In the genomic region with DNA sequence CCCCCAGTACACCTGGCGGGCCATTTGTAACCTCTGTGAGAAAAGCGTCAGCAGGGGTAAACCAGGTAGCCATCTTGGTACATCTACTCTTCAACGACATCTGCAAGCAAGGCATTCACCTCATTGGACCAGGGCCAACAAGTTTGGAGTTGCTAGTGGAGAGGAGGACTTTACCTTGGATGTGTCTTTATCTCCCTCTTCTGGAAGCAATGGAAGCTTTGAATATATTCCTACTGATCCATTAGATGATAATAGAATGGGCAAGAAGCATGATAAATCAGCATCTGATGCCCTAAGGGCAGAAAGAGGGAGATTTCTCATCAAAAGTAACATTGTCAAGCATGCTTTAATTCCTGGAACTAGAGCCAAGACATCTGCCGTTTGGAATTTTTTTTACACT, we compare ENCODE assay signal across 2 cellular contexts.
TF ChIP-seq lines count a peak whose summit lies in the region.

No MANE protein-coding gene starts in this region.

TF ChIP-seq in SK-N-SH, 30 proteins besides CTCF, POLR2A, EP300 and RAD21:
- no peak for TF ChIP-seq TCF12 (IDR thresholded peaks at IDR 0.05)
- no peak for TF ChIP-seq GATA2 (CRISPR knock-in tag; IDR thresholded peaks at IDR 0.05)
- no peak for TF ChIP-seq RXRA (IDR thresholded peaks at IDR 0.05; ENCODE audit: borderline replicate concordance, low read depth)

TF ChIP-seq in SK-N-SH treated with all-trans-retinoic acid at 6 μM for 48 hours, 23 proteins besides CTCF, POLR2A, EP300 and RAD21:
- TF ChIP-seq BACH2 (CRISPR knock-in tag; IDR thresholded peaks at IDR 0.05; ENCODE audit: borderline replicate concordance) = no peak
- no peak for TF ChIP-seq TSHZ2 (CRISPR knock-in tag; IDR thresholded peaks at IDR 0.05)
- TF ChIP-seq PPARA (CRISPR knock-in tag; IDR thresholded peaks at IDR 0.05; ENCODE audit: borderline replicate concordance) = no peak
- TF ChIP-seq TOX (CRISPR knock-in tag; IDR thresholded peaks at IDR 0.05; ENCODE audit: borderline replicate concordance) = no peak
- no peak for TF ChIP-seq ARNTL (CRISPR knock-in tag; IDR thresholded peaks at IDR 0.05; ENCODE audit: borderline replicate concordance, low read depth)
- TF ChIP-seq ZNF565 (CRISPR knock-in tag; conservative IDR thresholded peaks at IDR 0.05; ENCODE audit: low read depth) = no peak
- TF ChIP-seq ZC3H10 (CRISPR knock-in tag; IDR thresholded peaks at IDR 0.05) = no peak
- TF ChIP-seq, protein P1, sequence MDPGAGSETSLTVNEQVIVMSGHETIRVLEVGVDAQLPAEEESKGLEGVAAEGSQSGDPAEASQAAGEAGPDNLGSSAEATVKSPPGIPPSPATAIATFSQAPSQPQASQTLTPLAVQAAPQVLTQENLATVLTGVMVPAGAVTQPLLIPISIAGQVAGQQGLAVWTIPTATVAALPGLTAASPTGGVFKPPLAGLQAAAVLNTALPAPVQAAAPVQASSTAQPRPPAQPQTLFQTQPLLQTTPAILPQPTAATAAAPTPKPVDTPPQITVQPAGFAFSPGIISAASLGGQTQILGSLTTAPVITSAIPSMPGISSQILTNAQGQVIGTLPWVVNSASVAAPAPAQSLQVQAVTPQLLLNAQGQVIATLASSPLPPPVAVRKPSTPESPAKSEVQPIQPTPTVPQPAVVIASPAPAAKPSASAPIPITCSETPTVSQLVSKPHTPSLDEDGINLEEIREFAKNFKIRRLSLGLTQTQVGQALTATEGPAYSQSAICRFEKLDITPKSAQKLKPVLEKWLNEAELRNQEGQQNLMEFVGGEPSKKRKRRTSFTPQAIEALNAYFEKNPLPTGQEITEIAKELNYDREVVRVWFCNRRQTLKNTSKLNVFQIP (CRISPR knock-in tag; IDR thresholded peaks at IDR 0.05; ENCODE audit: borderline replicate concordance, low read depth) = no peak
- TF ChIP-seq PATZ1 (CRISPR knock-in tag; IDR thresholded peaks at IDR 0.05; ENCODE audit: borderline replicate concordance) = no peak
- no peak for TF ChIP-seq CREB5 (CRISPR knock-in tag; IDR thresholded peaks at IDR 0.05; ENCODE audit: low read depth)
- TF ChIP-seq ISL1 (CRISPR knock-in tag; IDR thresholded peaks at IDR 0.05) = no peak
- TF ChIP-seq ZNF70 (CRISPR knock-in tag; IDR thresholded peaks at IDR 0.05) = no peak
- TF ChIP-seq ESRRG (CRISPR knock-in tag; IDR thresholded peaks at IDR 0.05) = no peak
- no peak for TF ChIP-seq OSR1 (CRISPR knock-in tag; IDR thresholded peaks at IDR 0.05)
- TF ChIP-seq SNAI2 (CRISPR knock-in tag; IDR thresholded peaks at IDR 0.05) = no peak
TF ChIP-seq in SK-N-SH treated with all-trans-retinoic acid at 6 μM for 48 hours: peak in this region for 0.
